In genomic region chr7:114472896-114473512, GRCh38 we compare ENCODE assay signal across 32 cellular contexts. TPM values are rescaled to one million over a fixed set of nuclear protein-coding genes. Genes with fewer than 3 reads are reported as not detected.
"Had no signal": no experiment of that assay in that cellular context is flagged by ENCODE, and none has a peak within 500 bp of the region (broad histone marks: within the 10 kb centered on the region; RNA-seq: fewer than 3 reads in every experiment).

No MANE protein-coding gene starts in this region.

- H3K4me3 Mint-ChIP-seq: naive thymus-derived CD8-positive, alpha-beta T cell; natural killer cell treated with Interleukin-12 subunit alpha and Interleukin-12 subunit beta and Interleukin-15 and Interleukin-18, amount 100 ng/mL, for 72 hours; nephron progenitor cell; neural crest cell; stimulated activated memory B cell treated with anti-CD40 and anti-IgM and Interleukin-4, amounts not matched to agents 10 μg/mL and 1 μg/mL and 100 μg/mL, for 72 hours; stimulated activated naive CD8-positive, alpha-beta T cell treated with anti-CD3 and anti-CD28 coated beads, Interleukin-15, amount 100 ng/mL, for 72 hours had no signal

- H3K4me1 Mint-ChIP-seq: naive thymus-derived CD8-positive, alpha-beta T cell; nephron progenitor cell; stimulated activated memory B cell treated with anti-CD40 and anti-IgM and Interleukin-4, amounts not matched to agents 10 μg/mL and 1 μg/mL and 100 μg/mL, for 72 hours; stimulated activated naive CD8-positive, alpha-beta T cell treated with anti-CD3 and anti-CD28 coated beads, Interleukin-15, amount 100 ng/mL, for 72 hours had no signal

- H3K9me3 ChIP-seq: neutrophil, pancreas, prostate gland, right lobe of liver, sigmoid colon, suprapubic skin, thoracic aorta, thyroid gland, upper lobe of left lung, vagina had no signal

- H3K36me3 ChIP-seq: neutrophil, pancreas, prostate gland, right lobe of liver, sigmoid colon, spleen, suprapubic skin, thoracic aorta, thyroid gland, tibial nerve, upper lobe of left lung, vagina had no signal

- H3K27ac ChIP-seq: neutrophil, pancreas, prostate gland, right lobe of liver, sigmoid colon, skin epidermis, spleen, suprapubic skin, thoracic aorta, thyroid gland, tibial nerve, upper lobe of left lung, vagina had no signal

- ATAC-seq: naive thymus-derived CD8-positive, alpha-beta T cell; natural killer cell treated with Interleukin-12 subunit alpha and Interleukin-12 subunit beta and Interleukin-15 and Interleukin-18, amount 100 ng/mL, for 72 hours; pancreas; right cardiac atrium; right lobe of liver; stimulated activated memory B cell treated with anti-CD40 and anti-IgM and Interleukin-4, amounts not matched to agents 10 μg/mL and 1 μg/mL and 100 μg/mL, for 72 hours; stimulated activated naive CD8-positive, alpha-beta T cell treated with anti-CD3 and anti-CD28 coated beads, Interleukin-15, amount 100 ng/mL, for 72 hours; stimulated activated naive CD8-positive, alpha-beta T cell treated with anti-CD3 and anti-CD28 coated beads, Interleukin-15, Interleukin-2, amounts not matched to agents 100 U/mL and 50 U/mL, for 24 hours had no signal

- H3K9me3 Mint-ChIP-seq: stimulated activated naive CD8-positive, alpha-beta T cell treated with anti-CD3 and anti-CD28 coated beads, Interleukin-15, amount 100 ng/mL, for 72 hours had no signal

- H3K27ac Mint-ChIP-seq: naive thymus-derived CD8-positive, alpha-beta T cell; natural killer cell treated with Interleukin-12 subunit alpha and Interleukin-12 subunit beta and Interleukin-15 and Interleukin-18, amount 100 ng/mL, for 72 hours; nephron progenitor cell; stimulated activated memory B cell treated with anti-CD40 and anti-IgM and Interleukin-4, amounts not matched to agents 10 μg/mL and 1 μg/mL and 100 μg/mL, for 72 hours; stimulated activated naive CD8-positive, alpha-beta T cell treated with anti-CD3 and anti-CD28 coated beads, Interleukin-15, amount 100 ng/mL, for 72 hours had no signal

- FAIRE-seq: pancreas, urothelium cell line had no signal

- H3K36me3 Mint-ChIP-seq: naive thymus-derived CD8-positive, alpha-beta T cell; natural killer cell treated with Interleukin-12 subunit alpha and Interleukin-12 subunit beta and Interleukin-15 and Interleukin-18, amount 100 ng/mL, for 72 hours; stimulated activated memory B cell treated with anti-CD40 and anti-IgM and Interleukin-4, amounts not matched to agents 10 μg/mL and 1 μg/mL and 100 μg/mL, for 72 hours had no signal

- H3K4me1 ChIP-seq: pancreas, prostate gland, right lobe of liver, spleen, suprapubic skin, thyroid gland, tibial nerve, upper lobe of left lung, vagina had no signal

- H3K4me3 ChIP-seq: pancreas, prostate gland, right lobe of liver, sigmoid colon, skin epidermis, smooth muscle cell, spleen, suprapubic skin, thoracic aorta, thyroid gland, tibial nerve, upper lobe of left lung, vagina had no signal

- H3K27me3 ChIP-seq: neutrophil, pancreas, right lobe of liver, sigmoid colon, spleen, suprapubic skin, thyroid gland, tibial nerve, upper lobe of left lung, vagina had no signal

- DNase-seq: naive thymus-derived CD8-positive, alpha-beta T cell; nephron progenitor cell; nucleus accumbens; pancreas; right lobe of liver; sigmoid colon; spleen; stimulated activated CD4-positive, alpha-beta T cell treated with anti-CD3 and anti-CD28 coated beads, Interleukin-12 subunit alpha, Interleukin-12 subunit beta, amount 100 ng/mL, for 4 hours; stimulated activated CD4-positive, alpha-beta T cell treated with anti-CD3 and anti-CD28 coated beads, Interleukin-1b, Interleukin-23, amount 100 ng/mL, for 48 hours; stimulated activated CD4-positive, alpha-beta T cell treated with anti-CD3 and anti-CD28 coated beads, Interleukin-4, amount 100 ng/mL, for 1 hour; stimulated activated CD4-positive, alpha-beta T cell treated with anti-CD3 and anti-CD28 coated beads, Interleukin-4, amount 100 ng/mL, for 4 hours; stimulated activated CD8-positive, alpha-beta memory T cell treated with anti-CD3 and anti-CD28 coated beads, Interleukin-4, amount 100 ng/mL, for 48 hours; stimulated activated naive CD4-positive, alpha-beta T cell; stimulated activated naive CD8-positive, alpha-beta T cell treated with anti-CD3 and anti-CD28 coated beads, Interleukin-15, amount 100 ng/mL, for 72 hours; stimulated activated naive CD8-positive, alpha-beta T cell treated with anti-CD3 and anti-CD28 coated beads, Interleukin-15, Interleukin-2, amounts not matched to agents 100 U/mL and 50 U/mL, for 24 hours; substantia nigra; thyroid gland; trophoblast cell; upper lobe of left lung had no signal

- H3K27me3 Mint-ChIP-seq: naive thymus-derived CD8-positive, alpha-beta T cell; natural killer cell treated with Interleukin-12 subunit alpha and Interleukin-12 subunit beta and Interleukin-15 and Interleukin-18, amount 100 ng/mL, for 72 hours; stimulated activated memory B cell treated with anti-CD40 and anti-IgM and Interleukin-4, amounts not matched to agents 10 μg/mL and 1 μg/mL and 100 μg/mL, for 72 hours; stimulated activated naive CD8-positive, alpha-beta T cell treated with anti-CD3 and anti-CD28 coated beads, Interleukin-15, amount 100 ng/mL, for 72 hours had no signal

RNA-seq across cellular contexts. Expression of gene FOXP2, which starts 58.4 kb away (rescaled TPM):
- total RNA-seq: naive thymus-derived CD8-positive, alpha-beta T cell; natural killer cell treated with Interleukin-12 subunit alpha and Interleukin-12 subunit beta and Interleukin-15 and Interleukin-18, amount 100 ng/mL, for 72 hours had no signal
- polyA plus RNA-seq: naive thymus-derived CD8-positive, alpha-beta T cell had no signal
